In the genomic region with DNA sequence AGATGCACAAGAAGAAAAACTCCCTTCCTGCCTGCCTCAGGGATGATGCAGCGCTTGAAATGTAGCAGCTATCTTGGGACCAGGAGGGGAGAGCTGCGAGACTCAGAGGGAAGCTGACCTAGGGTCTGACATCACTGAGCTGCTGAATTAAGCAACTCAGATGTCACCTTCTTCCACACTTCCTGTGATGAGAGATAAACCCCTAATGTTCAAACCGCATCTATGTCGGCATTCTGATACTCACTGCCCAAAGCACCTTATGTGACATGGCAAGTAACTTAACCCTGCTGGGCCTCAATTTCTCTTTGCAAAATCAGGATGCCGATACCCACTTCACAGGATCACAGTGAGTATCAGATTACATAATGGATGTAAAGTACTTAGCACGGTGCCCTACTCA, we compare ENCODE assay signal across 14 cellular contexts. TPM values are rescaled to one million over a fixed set of nuclear protein-coding genes. Genes with fewer than 3 reads are reported as not detected.
DNase-seq lines count a peak whose midpoint lies in the region; TF ChIP-seq lines count a peak whose summit lies in the region.
"Had no signal": no experiment of that assay in that cellular context is flagged by ENCODE, and none has a peak within 500 bp of the region (broad histone marks: within the 10 kb centered on the region; RNA-seq: fewer than 3 reads in every experiment).

No MANE protein-coding gene starts in this region.

- H3K27me3 ChIP-seq in HL-60 (ENCODE audit: insufficient read depth, poor library complexity, severe bottlenecking) (no peaks in the 10 kb centered on the region), mammary epithelial cell (ENCODE audit: insufficient read depth, low read length) (no peaks in the 10 kb centered on the region)
- H3K27me3 ChIP-seq: cardiac muscle cell had no signal

- no TSS peak for BruUV-seq in mammary epithelial cell (replicated peaks; lab: Mats Ljungman, UMichigan)

- H3K9me3 ChIP-seq in mammary epithelial cell (replicated peaks; ENCODE audit: insufficient read depth, low read length): no peaks in the 10 kb centered on the region

- H3K27me3 Mint-ChIP-seq in CD14-positive monocyte (ENCODE audit: low read depth in 3 of 3): peaks cover 0 to 3% (median 2%) of the 10 kb centered on the region in 3 donors
- H3K27me3 Mint-ChIP-seq in T-helper 1 cell treated with Interleukin-12 subunit alpha and Interleukin-12 subunit beta and Interleukin-4 antibody, amounts not matched to agents 30 μg/mL and 1 μg/mL, for 36 hours (ENCODE audit: low read depth): peaks cover 3% of the 10 kb centered on the region
- H3K27me3 Mint-ChIP-seq in osteocyte (ENCODE audit: unreplicated experiment): no peaks in the 10 kb centered on the region

- H3K36me3 ChIP-seq in mammary epithelial cell (ENCODE audit: insufficient read depth, low read length): no peaks in the 10 kb centered on the region
- H3K36me3 ChIP-seq: cardiac muscle cell had no signal

- no peak overlapping the region for H3K4me2 ChIP-seq in mammary epithelial cell (ENCODE audit: insufficient read depth, low read depth, low read length)
- H3K4me2 ChIP-seq: smooth muscle cell had no signal

- dilution Hi-C loops in mammary epithelial cell (cut with HindIII; ENCODE audit: low sequenced_read_pairs): loop anchor here (5.0 kb wide), 1 partner anchor 54 kb away; no protein-coding TSS in a partner anchor

- H3K4me3 Mint-ChIP-seq in CD14-positive monocyte (no peak overlapping the region), osteocyte (ENCODE audit: unreplicated experiment) (no peak overlapping the region)
- no peak overlapping the region for H3K4me3 Mint-ChIP-seq in T-helper 1 cell treated with Interleukin-12 subunit alpha and Interleukin-12 subunit beta and Interleukin-4 antibody, amounts not matched to agents 30 μg/mL and 1 μg/mL, for 36 hours
- H3K4me3 Mint-ChIP-seq: activated T-cell treated with anti-CD3 and anti-CD28 coated beads, Interleukin-2, amount 50 U/mL, for 72 hours; naive thymus-derived CD8-positive, alpha-beta T cell had no signal

- peak overlapping the region; percentile 45 for H3K27ac ChIP-seq in HL-60 (replicated peaks)
- no peak overlapping the region for H3K27ac ChIP-seq in mammary epithelial cell (ENCODE audit: insufficient read depth, low read depth, low read length)
- H3K27ac ChIP-seq: cardiac muscle cell had no signal

- no peak overlapping the region for H3K4me3 ChIP-seq in HL-60 (replicated peaks; ENCODE audit: insufficient read depth, low read length)
- H3K4me3 ChIP-seq in fibroblast of villous mesenchyme (ENCODE audit: low read depth, low read length): no peak overlapping the region
- H3K4me3 ChIP-seq in mammary epithelial cell (replicated peaks in 1 of 3; ENCODE audit: insufficient read depth in 1 of 3, low read depth in 2 of 3, low read length in 3 of 3): no peak overlapping the region
- H3K4me3 ChIP-seq: cardiac muscle cell, smooth muscle cell had no signal

- peaks cover 0 to 2% (median 0%) of the 10 kb centered on the region in 7 donors for H3K9me3 Mint-ChIP-seq in CD14-positive monocyte
- peaks cover 4% of the 10 kb centered on the region for H3K9me3 Mint-ChIP-seq in T-helper 1 cell treated with Interleukin-12 subunit alpha and Interleukin-12 subunit beta and Interleukin-4 antibody, amounts not matched to agents 30 μg/mL and 1 μg/mL, for 36 hours
- no peaks in the 10 kb centered on the region for H3K9me3 Mint-ChIP-seq in osteocyte (ENCODE audit: unreplicated experiment)

- H2AFZ ChIP-seq in mammary epithelial cell (ENCODE audit: low read depth, low read length): no peak overlapping the region

- intact Hi-C loops in CD14-positive monocyte (cut with micrococcal nuclease) (no loop called here), mammary epithelial cell (cut with micrococcal nuclease) (no loop called here)

- in situ Hi-C loops in mammary epithelial cell (cut with MboI; ENCODE audit: low sequenced_read_pairs in 2 of 2): no loop called here

- DNase-seq in CD14-positive monocyte (ENCODE audit: low spot score) (peak; percentile 59), HL-60 (ENCODE audit: low read depth in 1 of 2, low spot score in 1 of 2) (peak; percentile 89 to 91), fibroblast of villous mesenchyme (ENCODE audit: low read depth) (peak; percentile 60), midbrain (lab: John Stamatoyannopoulos, UW) (no peak), osteocyte (ENCODE audit: extremely low spot score, unreplicated experiment) (no peak), NCI-H1048 (lab: John Stamatoyannopoulos, UW) (no peak), mammary epithelial cell (no peak)
- DNase-seq: NCI-H187 had no signal

- CTCF ChIA-PET in mammary epithelial cell (lab: Charles Lee; ENCODE audit: low non-redundant PET): interaction anchor here (0.6 to 0.7 kb wide), 2 partner anchors 10 to 506 kb away, joined by 3 to 4 read pairs; a partner anchor contains a TSS

- H3K4me1 Mint-ChIP-seq in CD14-positive monocyte: peaks cover 39% of the 10 kb centered on the region
- peaks cover 31% of the 10 kb centered on the region for H3K4me1 Mint-ChIP-seq in T-helper 1 cell treated with Interleukin-12 subunit alpha and Interleukin-12 subunit beta and Interleukin-4 antibody, amounts not matched to agents 30 μg/mL and 1 μg/mL, for 36 hours (ENCODE audit: low read depth)
- peaks cover 16% of the 10 kb centered on the region for H3K4me1 Mint-ChIP-seq in osteocyte (ENCODE audit: unreplicated experiment)

- TF ChIP-seq CTCF in CD14-positive monocyte (IDR thresholded peaks at IDR 0.05) (no peak), HL-60 (IDR thresholded peaks at IDR 0.05; ENCODE audit: insufficient read depth, low read length) (no peak), fibroblast of villous mesenchyme (IDR thresholded peaks at IDR 0.05; ENCODE audit: insufficient read depth, low read depth, low read length) (no peak), osteocyte (IDR thresholded peaks at IDR 0.05) (no peak), mammary epithelial cell (conservative IDR thresholded peaks at IDR 0.05 in 1 of 2, IDR thresholded peaks at IDR 0.05 in 1 of 2; ENCODE audit: extremely low read depth in 1 of 2, insufficient read depth in 1 of 2, low read depth in 1 of 2, low read length in 2 of 2) (no peak)

- 94% methylated on average over 6 of the region's 6 CpGs for WGBS in mammary epithelial cell (ENCODE audit: low coverage, missing lambda C conversion rate)

- H3K27ac Mint-ChIP-seq in CD14-positive monocyte (peak overlapping the region in 6 of 7 donors; percentile 27 to 78 (median 53)), osteocyte (ENCODE audit: unreplicated experiment) (no peak overlapping the region)
- peak overlapping the region; percentile 33 for H3K27ac Mint-ChIP-seq in T-helper 1 cell treated with Interleukin-12 subunit alpha and Interleukin-12 subunit beta and Interleukin-4 antibody, amounts not matched to agents 30 μg/mL and 1 μg/mL, for 36 hours
- H3K27ac Mint-ChIP-seq: activated T-cell treated with anti-CD3 and anti-CD28 coated beads, Interleukin-2, amount 50 U/mL, for 72 hours had no signal

- no peaks in the 10 kb centered on the region for H3K79me2 ChIP-seq in mammary epithelial cell (ENCODE audit: insufficient read depth, low read length)

- H3K36me3 Mint-ChIP-seq in CD14-positive monocyte: no peaks in the 10 kb centered on the region
- no peaks in the 10 kb centered on the region for H3K36me3 Mint-ChIP-seq in T-helper 1 cell treated with Interleukin-12 subunit alpha and Interleukin-12 subunit beta and Interleukin-4 antibody, amounts not matched to agents 30 μg/mL and 1 μg/mL, for 36 hours (ENCODE audit: low read depth)
- no peaks in the 10 kb centered on the region for H3K36me3 Mint-ChIP-seq in osteocyte (ENCODE audit: unreplicated experiment)
- H3K36me3 Mint-ChIP-seq: naive thymus-derived CD8-positive, alpha-beta T cell had no signal

- H3K4me1 ChIP-seq in mammary epithelial cell (ENCODE audit: insufficient read depth, low read length): peaks cover 31% of the 10 kb centered on the region

- H4K20me1 ChIP-seq in mammary epithelial cell (ENCODE audit: insufficient read depth, low read length): no peaks in the 10 kb centered on the region

- H3K9ac ChIP-seq in mammary epithelial cell (ENCODE audit: insufficient read depth, low read length): no peak overlapping the region

RNA-seq across cellular contexts. Expression of a gene that starts 9.1 kb away (rescaled TPM):
- polyA plus RNA-seq in CD14-positive monocyte (100 to 1,000 TPM; 162 to 180 TPM), mammary epithelial cell (221 TPM)
- total RNA-seq in fibroblast of villous mesenchyme (99.7 and 120 TPM in 2 replicates), osteocyte (93.0 and 94.6 TPM in 2 replicates), mammary epithelial cell (100 to 1,000 TPM; 157 to 217 TPM)
- polyA minus RNA-seq in mammary epithelial cell: 146 TPM

RNA-seq across cellular contexts. Expression of a gene that starts 35.1 kb away (rescaled TPM):
- polyA plus RNA-seq in CD14-positive monocyte (under 1 TPM in 1 of 2 donors, not detected in 1; 0.89 TPM), mammary epithelial cell (3.4 TPM)
- total RNA-seq in fibroblast of villous mesenchyme (2.6 and 6.8 TPM in 2 replicates), osteocyte (8.0 and 10.4 TPM in 2 replicates), mammary epithelial cell (10 to 100 TPM in 1 of 2 donors, 1 to 10 TPM in 1; 8.3 to 12.5 TPM)
- polyA minus RNA-seq in mammary epithelial cell: 16.3 TPM
- total RNA-seq: HT-29 had no signal

Comparison
In these comparisons a context has a peak if more than half of its experiments do, and no peak if none do; other contexts are left out.
1. DNase-seq: peak in CD14-positive monocyte (single experiment), HL-60 (2 of 2) and fibroblast of villous mesenchyme (single experiment); none in midbrain (single experiment), osteocyte (single experiment), NCI-H1048 (single experiment) and mammary epithelial cell (single experiment).